8 cellular contexts compared by ENCODE assay signal in the genomic region with DNA sequence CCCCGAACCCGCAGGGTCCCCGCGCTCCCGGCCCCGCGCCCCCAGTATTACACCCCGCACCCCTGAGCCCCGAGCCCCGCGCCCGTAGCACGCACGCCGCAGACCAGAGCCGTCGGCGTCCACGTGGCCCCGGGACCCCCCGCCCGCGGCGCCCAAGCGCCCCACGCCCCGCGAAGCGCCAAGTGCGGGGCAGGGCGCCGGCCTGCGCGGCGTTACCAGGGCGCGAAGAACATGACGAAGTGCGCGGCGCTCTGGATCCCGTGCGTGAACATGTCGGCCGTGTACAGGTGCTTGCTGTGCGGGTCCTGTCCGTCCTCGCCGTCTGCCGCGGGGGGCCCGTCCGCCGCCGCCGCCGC. TPM values are rescaled to one million over a fixed set of nuclear protein-coding genes. Genes with fewer than 3 reads are reported as not detected.
A peak's percentile ranks its signal among the peaks of the same experiment; 100 is the strongest.
DNase-seq lines count a peak whose midpoint lies in the region; ATAC-seq, FAIRE-seq and TF ChIP-seq lines count a peak whose summit lies in the region.

No MANE protein-coding gene starts in this region.

- peaks cover 5% of the 10 kb centered on the region for H3K9me1 ChIP-seq in K562 (ENCODE audit: control insufficient read depth, insufficient read depth, low read length)

- TF ChIP-seq EP300 in K562 (IDR thresholded peaks at IDR 0.05; ENCODE audit: low read length) = no peak

- no peak overlapping the region for H4K8ac ChIP-seq in mesendoderm (ENCODE audit: low read depth, low read length)

- peak overlapping the region; percentile 46; the same call in 1 of the 2 replicates for H2AFZ ChIP-seq in K562 (ENCODE audit: low read depth, low read length)

- BruUV-seq in K562 (replicated peaks; lab: Mats Ljungman, UMichigan) = no TSS peak

- H3K27me3 Mint-ChIP-seq in CD14-positive monocyte (ENCODE audit: low read depth in 3 of 3) = peaks cover 0 to 4% (median 0%) of the 10 kb centered on the region in 3 donors

- no peak overlapping the region for H3K27ac Mint-ChIP-seq in CD14-positive monocyte

- no peak for TF ChIP-seq POLR2A in K562 (conservative IDR thresholded peaks at IDR 0.05)

- H3K9ac ChIP-seq in K562 (ENCODE audit: insufficient read depth in 1 of 2, low read depth in 2 of 2, low read length in 2 of 2) = peak overlapping the region; percentile 81 to 93; a peak in 3 of 4 replicates
- peak overlapping the region; percentile 74 for H3K9ac ChIP-seq in mesendoderm (ENCODE audit: low read length)

- peaks cover 48% of the 10 kb centered on the region for H3K79me2 ChIP-seq in K562 (ENCODE audit: control insufficient read depth, insufficient read depth, low read length)
- peaks cover 33% of the 10 kb centered on the region for H3K79me2 ChIP-seq in mesendoderm (ENCODE audit: control insufficient read depth, insufficient read depth, low read length)

- peak overlapping the region; percentile 95 for H3K56ac ChIP-seq in mesendoderm (ENCODE audit: low read length)

- H4K5ac ChIP-seq in mesendoderm (ENCODE audit: low read length) = no peak overlapping the region

- CTCF ChIA-PET in K562 (lab: Yijun Ruan, JAX; ENCODE audit: low intra/inter-chr PET ratio) = no interaction called here

- POLR2A ChIA-PET in K562 (lab: Yijun Ruan, JAX) = interaction anchor here (0.7 to 4.5 kb wide), 4 partner anchors 10 to 520 kb away, joined by 3 to 29 read pairs (median 3); a partner anchor contains a TSS

- H3K4ac ChIP-seq in mesendoderm (ENCODE audit: low read depth, low read length) = peak overlapping the region; percentile 88

- peaks cover 28% of the 10 kb centered on the region for H4K20me1 ChIP-seq in K562 (replicated peaks; ENCODE audit: control insufficient read depth, insufficient read depth, low read length)

- H2BK15ac ChIP-seq in mesendoderm (replicated peaks; ENCODE audit: low read depth) = no peak overlapping the region

- in situ Hi-C loops in K562 (cut with MboI) = no loop called here

- H2BK5ac ChIP-seq in mesendoderm (ENCODE audit: low read length) = no peak overlapping the region

- H3K79me1 ChIP-seq in mesendoderm (ENCODE audit: low read length) = peaks cover 5% of the 10 kb centered on the region

- H3K4me1 ChIP-seq in K562 (replicated peaks in 1 of 2; ENCODE audit: control insufficient read depth in 2 of 2, insufficient read depth in 2 of 2, low read length in 2 of 2) (peaks cover 28 to 50% of the 10 kb centered on the region in 2 experiments), mesendoderm (ENCODE audit: control insufficient read depth, low read depth, low read length) (no peaks in the 10 kb centered on the region)

- H3K4me1 Mint-ChIP-seq in CD14-positive monocyte = peaks cover 12% of the 10 kb centered on the region

- no peaks in the 10 kb centered on the region for H3K36me3 Mint-ChIP-seq in CD14-positive monocyte

- H3K27me3 ChIP-seq in K562 (ENCODE audit: control insufficient read depth in 2 of 2, insufficient read depth in 2 of 2, low read length in 2 of 2) = peaks cover 8 to 20% of the 10 kb centered on the region in 2 experiments; a peak in 3 of 5 replicates
- no peaks in the 10 kb centered on the region for H3K27me3 ChIP-seq in mesendoderm (ENCODE audit: insufficient read depth, low read length, poor library complexity)

- no peaks in the 10 kb centered on the region for H3K9me3 ChIP-seq in K562 (replicated peaks; ENCODE audit: control insufficient read depth, insufficient read depth, low read depth, low read length)

- TF ChIP-seq CTCF in K562 (IDR thresholded peaks at IDR 0.05 in 2 of 3, conservative IDR thresholded peaks at IDR 0.05 in 1 of 3; ENCODE audit: insufficient read depth in 2 of 3, low read depth in 1 of 3, low read length in 3 of 3) (no peak), CD14-positive monocyte (IDR thresholded peaks at IDR 0.05) (no peak)

- H3K27ac ChIP-seq in K562 (ENCODE audit: extremely low read depth, low read depth, low read length) (peak overlapping the region; percentile 77; the same call in 2 of the 3 replicates), mesendoderm (ENCODE audit: low read depth, low read length) (no peak overlapping the region)

- intact Hi-C loops in K562 (cut with micrococcal nuclease) (loop anchor here (5.0 kb wide), 2 partner anchors 67 to 152 kb away; a partner anchor contains a TSS), CD14-positive monocyte (cut with micrococcal nuclease) (no loop called here)

- WGBS in K562 (ENCODE audit: insufficient coverage, low coverage, missing lambda C conversion rate) = under 1% methylated on average over 27 of the region's 57 CpGs
- no CpG with 5 or more reads among the region's 57 CpGs for WGBS in mesendoderm (ENCODE audit: extremely low coverage, insufficient coverage, low lambda C conversion rate)

- H3K4me3 ChIP-seq in K562 (peak overlapping the region; percentile 75), mesendoderm (ENCODE audit: low read length) (peak overlapping the region; percentile 79)

- no peak for TF ChIP-seq RAD21 in K562 (CRISPR knock-in tag; conservative IDR thresholded peaks at IDR 0.05 in 1 of 2, IDR thresholded peaks at IDR 0.05 in 1 of 2)

- FAIRE-seq in K562 (lab: Jason Lieb, UNC) = no peak

- DNase-seq in NCI-H524 (lab: John Stamatoyannopoulos, UW) = peak; percentile 17 to 31
- DNase-seq in NCI-H524 treated with DMSO at 0.1 percent for 48 hours (lab: John Stamatoyannopoulos, UW) = no peak
- DNase-seq in K562 (ENCODE audit: extremely low read depth in 1 of 4, low spot score in 3 of 4) = peak in 2 of 4 experiments; percentile 73 to 76
- DNase-seq in mesendoderm = no peak
- no peak for DNase-seq in islet precursor cell
- no peak for DNase-seq in CD14-positive monocyte (ENCODE audit: low spot score)
- DNase-seq in DMS114 treated with DMSO at 0.1 percent for 48 hours (lab: John Stamatoyannopoulos, UW; ENCODE audit: unreplicated experiment) = no peak

- peak overlapping the region; percentile 47 for H2BK120ac ChIP-seq in mesendoderm (ENCODE audit: low read depth, low read length)

- H3K18ac ChIP-seq in mesendoderm (ENCODE audit: low read length) = peak overlapping the region; percentile 95

- H3K4me3 Mint-ChIP-seq in CD14-positive monocyte = peak overlapping the region in 1 of 2 donors; percentile 25

- no peak overlapping the region for H3K23ac ChIP-seq in mesendoderm (ENCODE audit: low read length)

- ATAC-seq in HG02981 (IDR thresholded peaks at IDR 0.05; ENCODE audit: unreplicated experiment) = peak; percentile 17
- peak; percentile 7 for ATAC-seq in K562

- peak overlapping the region; percentile 84; the same call in 1 of the 2 replicates for H3K4me2 ChIP-seq in K562 (ENCODE audit: insufficient read depth, low read length)
- no peak overlapping the region for H3K4me2 ChIP-seq in mesendoderm (ENCODE audit: low read length)

- no peak overlapping the region for H2AK5ac ChIP-seq in mesendoderm (ENCODE audit: low read length)

- H3K36me3 ChIP-seq in K562 (ENCODE audit: control insufficient read depth, insufficient read depth, low read length) = peaks cover 27% of the 10 kb centered on the region; the same call in 2 of the 3 replicates
- no peaks in the 10 kb centered on the region for H3K36me3 ChIP-seq in mesendoderm (ENCODE audit: control insufficient read depth, insufficient read depth, low read length)

- H3K9me3 Mint-ChIP-seq in CD14-positive monocyte = no peaks in the 10 kb centered on the region

TF ChIP-seq in K562, 482 proteins besides CTCF, POLR2A, EP300 and RAD21 (continues in another document):
- TF ChIP-seq SIN3A (IDR thresholded peaks at IDR 0.05; ENCODE audit: borderline replicate concordance in 2 of 2, control insufficient read depth in 1 of 2, low read depth in 2 of 2, low read length in 2 of 2) (0 out of 4 replicates have a peak, but pooled peaks of 1 of the 2 experiments have one; percentile 10), ETS2 (tag; IDR thresholded peaks at IDR 0.05; ENCODE audit: borderline replicate concordance, poor library complexity, severe bottlenecking) (no peak), CCAR2 (IDR thresholded peaks at IDR 0.05; ENCODE audit: low read depth, low read length) (no peak), ZFP30 (CRISPR knock-in tag; IDR thresholded peaks at IDR 0.05; ENCODE audit: borderline replicate concordance) (no peak), CREB1 (IDR thresholded peaks at IDR 0.05) (peak; percentile 37; the same call in 1 of the 2 replicates), CREB1 (CRISPR knock-in tag; IDR thresholded peaks at IDR 0.05) (no peak; the same call in 1 of the 2 replicates), ZNF75A (CRISPR knock-in tag; IDR thresholded peaks at IDR 0.05) (no peak), ATF1 (CRISPR knock-in tag; IDR thresholded peaks at IDR 0.05) (peak; percentile 55), ATF1 (tag; IDR thresholded peaks at IDR 0.05) (no peak), TBP (optimal IDR thresholded peaks at IDR 0.05; ENCODE audit: low read depth, low read length) (peak; percentile 12), BHLHE40 (IDR thresholded peaks at IDR 0.05; ENCODE audit: low read length) (0 out of 2 replicates have a peak, but pooled peaks have one; percentile 23), CREM (IDR thresholded peaks at IDR 0.05; ENCODE audit: low read depth) (peak; percentile 76; the same call in 1 of the 2 replicates), ERF (CRISPR knock-in tag; IDR thresholded peaks at IDR 0.05) (peak; percentile 34; the same call in 1 of the 2 replicates), ZKSCAN1 (IDR thresholded peaks at IDR 0.05; ENCODE audit: low read depth, low read length) (no peak), FOXA1 (IDR thresholded peaks at IDR 0.05; ENCODE audit: borderline replicate concordance) (no peak), CHD1 (IDR thresholded peaks at IDR 0.05; ENCODE audit: low read length) (peak; percentile 52)

RNA-seq across cellular contexts. Expression of a gene that starts 0.3 kb away (rescaled TPM):
- total RNA-seq in K562 (2011; cell fraction: chromatin; rRNA removed; ENCODE audit: low replicate concordance) = 113 and 119 TPM in 2 replicates
- 126 TPM in 2 replicates for total RNA-seq in K562 (2011; cell fraction: nucleolus; rRNA removed)
- 204 and 291 TPM in 2 replicates for total RNA-seq in K562 (2011; cell fraction: nucleoplasm; rRNA removed)
- total RNA-seq in K562 (2014; rRNA removed) (136 and 163 TPM in 2 replicates), K562 (2014; rRNA removed; fragmentation: Illumina TruSeq; extraction: Trizol) (133 and 142 TPM in 2 replicates), K562 (2015; rRNA removed; fragmentation: Illumina TruSeq; extraction: Trizol) (145 and 151 TPM in 2 replicates), K562 (2021) (137 and 139 TPM in 2 replicates)
- polyA plus RNA-seq in K562 (2011; rRNA removed) (148 and 164 TPM in 2 replicates), K562 (2014; fragmentation: Illumina TruSeq; extraction: Trizol) (146 and 156 TPM in 2 replicates), K562 (2014; fragmentation: Nextera tagmentation; extraction: Ambion mirVana) (10 to 100 TPM; 33.9 to 44.0 TPM), K562 (2014; rRNA removed) (101 and 125 TPM in 2 replicates), CD14-positive monocyte (10 to 100 TPM; 21.2 to 33.5 TPM)
- polyA plus RNA-seq in K562 (2011; cell fraction: cytosol; rRNA removed) = 93.6 and 158 TPM in 2 replicates
- polyA plus RNA-seq in K562 (2011; cell fraction: nucleus; rRNA removed) = 77.6 and 108 TPM in 2 replicates
- polyA plus RNA-seq in K562 (2012) = 111 and 153 TPM in 2 replicates
- 135 and 149 TPM in 2 replicates for polyA minus RNA-seq in K562 (2011; rRNA and poly(A)+ RNA removed)
- polyA minus RNA-seq in K562 (2011; cell fraction: cytosol; rRNA and poly(A)+ RNA removed) = 72.4 and 78.1 TPM in 2 replicates
- polyA minus RNA-seq in K562 (2011; cell fraction: nucleus; rRNA and poly(A)+ RNA removed) = 27.7 and 54.0 TPM in 2 replicates
- polyA plus RNA-seq in mesendoderm (2013, experiment 1 of 2) = 156 TPM
- polyA plus RNA-seq in mesendoderm (2013, experiment 2 of 2) = 155 TPM

Comparison
In these comparisons a context has a peak if more than half of its experiments do, and no peak if none do; other contexts are left out.
1. DNase-seq: peak in NCI-H524 (2 of 2); none in NCI-H524 treated with DMSO at 0.1 percent for 48 hours (single experiment), mesendoderm (single experiment), islet precursor cell (single experiment), CD14-positive monocyte (single experiment) and DMS114 treated with DMSO at 0.1 percent for 48 hours (single experiment).